In genomic region chr12:121121805-121122204, GRCh38 we compare ENCODE assay signal across 22 cellular contexts. TPM values are rescaled to one million over a fixed set of nuclear protein-coding genes. Genes with fewer than 3 reads are reported as not detected.
A peak's percentile ranks its signal among the peaks of the same experiment; 100 is the strongest.
DNase-seq lines count a peak whose midpoint lies in the region; ATAC-seq, FAIRE-seq and TF ChIP-seq lines count a peak whose summit lies in the region.
"Had no signal": no experiment of that assay in that cellular context is flagged by ENCODE, and none has a peak within 500 bp of the region (broad histone marks: within the 10 kb centered on the region; RNA-seq: fewer than 3 reads in every experiment).

No MANE protein-coding gene starts in this region.

- H3K27ac ChIP-seq in HepG2 (ENCODE audit: extremely low read length, insufficient read depth, low read length) (no peak overlapping the region), right lobe of liver (no peak overlapping the region), endothelial cell of umbilical vein (ENCODE audit: insufficient read depth, low read depth, low read length) (no peak overlapping the region)
- H3K27ac ChIP-seq: 22Rv1 had no signal

- H4K20me1 ChIP-seq in HepG2 (ENCODE audit: insufficient read depth, low read length) (no peaks in the 10 kb centered on the region), endothelial cell of umbilical vein (replicated peaks; ENCODE audit: control insufficient read depth, extremely low read depth, insufficient read depth, low read length) (no peaks in the 10 kb centered on the region)

- TF ChIP-seq POLR2A in HepG2 (IDR thresholded peaks at IDR 0.05; ENCODE audit: insufficient read depth in 1 of 2, low read depth in 2 of 2, low read length in 2 of 2) = no peak
- no peak for TF ChIP-seq POLR2A in right lobe of liver (IDR thresholded peaks at IDR 0.05)
- TF ChIP-seq POLR2A in endothelial cell of umbilical vein (IDR thresholded peaks at IDR 0.05; ENCODE audit: low read depth, low read length) = no peak

- in situ Hi-C loops in HepG2 (cut with HindIII; ENCODE audit: extremely low pct_ligation_motif_present, low pct_unique_long_range_greater_than_20kb) = no loop called here

- H3K36me3 ChIP-seq in HepG2 (replicated peaks in 1 of 2; ENCODE audit: control insufficient read depth in 1 of 2, insufficient read depth in 2 of 2, low read length in 2 of 2) = no peaks in the 10 kb centered on the region
- H3K36me3 ChIP-seq in right lobe of liver = no peaks in the 10 kb centered on the region
- H3K36me3 ChIP-seq in endothelial cell of umbilical vein (ENCODE audit: control insufficient read depth in 2 of 2, extremely low read depth in 1 of 2, insufficient read depth in 2 of 2, low read length in 2 of 2) = no peaks in the 10 kb centered on the region
- H3K36me3 ChIP-seq: HAP-1 had no signal

- CTCF ChIA-PET in HepG2 (lab: Yijun Ruan, JAX; ENCODE audit: low intra/inter-chr PET ratio, low total read pairs) = no interaction called here
- CTCF ChIA-PET in endothelial cell of umbilical vein (lab: Charles Lee) = interaction anchor here (0.7 kb wide), 1 partner anchor 209 kb away, joined by 3 read pairs; no protein-coding TSS in a partner anchor

- no peak overlapping the region for H3K4me3 ChIP-seq in HepG2 (replicated peaks in 1 of 3; ENCODE audit: insufficient read depth in 1 of 3, low read depth in 2 of 3, low read length in 3 of 3)
- no peak overlapping the region for H3K4me3 ChIP-seq in right lobe of liver
- no peak overlapping the region for H3K4me3 ChIP-seq in endothelial cell of umbilical vein (replicated peaks in 1 of 3; ENCODE audit: insufficient read depth in 1 of 3, low read depth in 1 of 3, low read length in 3 of 3)
- H3K4me3 ChIP-seq: HAP-1 had no signal

- H3K79me2 ChIP-seq in HepG2 (ENCODE audit: insufficient read depth, low read length) = no peaks in the 10 kb centered on the region
- H3K79me2 ChIP-seq in endothelial cell of umbilical vein (ENCODE audit: control insufficient read depth, insufficient read depth, low read length) = no peaks in the 10 kb centered on the region

- H2AFZ ChIP-seq in HepG2 (ENCODE audit: low read length) (no peak overlapping the region), endothelial cell of umbilical vein (ENCODE audit: low read depth, low read length) (no peak overlapping the region)

- 0% methylated on average over 4 of the region's 4 CpGs for WGBS in HepG2 (ENCODE audit: low lambda C conversion rate)
- WGBS in right lobe of liver (ENCODE audit: insufficient coverage, low coverage, low lambda C conversion rate, missing lambda C conversion rate) = 8% methylated on average over 2 of the region's 4 CpGs

- no peak for DNase-seq in HepG2 (ENCODE audit: low spot score)
- DNase-seq in right lobe of liver = no peak
- no peak for DNase-seq in endothelial cell of umbilical vein (ENCODE audit: low read depth, low spot score)
- DNase-seq in stimulated activated effector memory CD8-positive, alpha-beta T cell treated with anti-CD3 and anti-CD28 coated beads, Interleukin-12 subunit alpha, Interleukin-12 subunit beta, amount 100 ng/mL, for 72 hours (ENCODE audit: low spot score in 2 of 2) = no peak
- DNase-seq in activated CD4-positive, alpha-beta T cell treated with anti-CD3 and anti-CD28 coated beads, Interleukin-2, amount 50 U/mL, for 1 hour = no peak
- no peak for DNase-seq in islet precursor cell
- DNase-seq: C1 segment of cervical spinal cord; Calu3; CD4-positive, alpha-beta memory T cell; COR-L47; DMS53; DMS79 treated with DMSO at 0.1 percent for 48 hours; GF-D8; GOT3; HFFc6 had no signal

- no peaks in the 10 kb centered on the region for H3K27me3 ChIP-seq in HepG2 (ENCODE audit: control insufficient read depth in 1 of 2, insufficient read depth in 2 of 2, low read length in 2 of 2)
- H3K27me3 ChIP-seq in right lobe of liver = no peaks in the 10 kb centered on the region
- H3K27me3 ChIP-seq in endothelial cell of umbilical vein (ENCODE audit: control insufficient read depth in 2 of 2, insufficient read depth in 2 of 2, low read length in 2 of 2) = no peaks in the 10 kb centered on the region

- peak overlapping the region; percentile 68 for H3K27ac Mint-ChIP-seq in stimulated activated effector memory CD8-positive, alpha-beta T cell treated with anti-CD3 and anti-CD28 coated beads, Interleukin-12 subunit alpha, Interleukin-12 subunit beta, amount 100 ng/mL, for 72 hours
- H3K27ac Mint-ChIP-seq: B cell, HFFc6 had no signal

- BruUV-seq in HepG2 (replicated peaks; lab: Mats Ljungman, UMichigan) (no TSS peak), endothelial cell of umbilical vein (replicated peaks; lab: Mats Ljungman, UMichigan) (no TSS peak)

- H3K36me3 Mint-ChIP-seq in stimulated activated effector memory CD8-positive, alpha-beta T cell treated with anti-CD3 and anti-CD28 coated beads, Interleukin-12 subunit alpha, Interleukin-12 subunit beta, amount 100 ng/mL, for 72 hours = no peaks in the 10 kb centered on the region
- H3K36me3 Mint-ChIP-seq: CD4-positive, alpha-beta memory T cell had no signal

- POLR2A ChIA-PET in HepG2 (lab: Yijun Ruan, JAX) (no interaction called here), endothelial cell of umbilical vein (lab: Charles Lee) (no interaction called here)

- H3K4me1 Mint-ChIP-seq in stimulated activated effector memory CD8-positive, alpha-beta T cell treated with anti-CD3 and anti-CD28 coated beads, Interleukin-12 subunit alpha, Interleukin-12 subunit beta, amount 100 ng/mL, for 72 hours = peaks cover 30% of the 10 kb centered on the region

- ATAC-seq in HepG2 (no peak), right lobe of liver (no peak)
- no peak for ATAC-seq in stimulated activated effector memory CD8-positive, alpha-beta T cell treated with anti-CD3 and anti-CD28 coated beads, Interleukin-12 subunit alpha, Interleukin-12 subunit beta, amount 100 ng/mL, for 72 hours

- no peaks in the 10 kb centered on the region for H3K9me3 ChIP-seq in HepG2 (ENCODE audit: low read length)
- no peaks in the 10 kb centered on the region for H3K9me3 ChIP-seq in right lobe of liver
- no peaks in the 10 kb centered on the region for H3K9me3 ChIP-seq in endothelial cell of umbilical vein (replicated peaks; ENCODE audit: control insufficient read depth, insufficient read depth, low read length)
- H3K9me3 ChIP-seq: HAP-1 had no signal

- H3K9me1 ChIP-seq in endothelial cell of umbilical vein (replicated peaks; ENCODE audit: control insufficient read depth, extremely low read depth, insufficient read depth, low read length) = no peaks in the 10 kb centered on the region

- H3K9ac ChIP-seq in HepG2 (ENCODE audit: insufficient read depth, low read depth, low read length) (no peak overlapping the region), endothelial cell of umbilical vein (replicated peaks; ENCODE audit: extremely low read depth, insufficient read depth, low read length) (no peak overlapping the region)

- no peak for TF ChIP-seq CTCF in HepG2 (CRISPR knock-in tag; IDR thresholded peaks at IDR 0.05)
- no peak for TF ChIP-seq CTCF in right lobe of liver (IDR thresholded peaks at IDR 0.05)
- no peak for TF ChIP-seq CTCF in endothelial cell of umbilical vein (IDR thresholded peaks at IDR 0.05; ENCODE audit: extremely low read depth in 1 of 2, insufficient read depth in 1 of 2, low read depth in 1 of 2, low read length in 2 of 2)

- TF ChIP-seq EP300 in HepG2 (IDR thresholded peaks at IDR 0.05; ENCODE audit: low read depth in 2 of 2, low read length in 2 of 2) = no peak
- TF ChIP-seq EP300 in HepG2 (CRISPR knock-in tag; IDR thresholded peaks at IDR 0.05; ENCODE audit: borderline replicate concordance) = no peak

- no peak overlapping the region for H3K4me3 Mint-ChIP-seq in stimulated activated effector memory CD8-positive, alpha-beta T cell treated with anti-CD3 and anti-CD28 coated beads, Interleukin-12 subunit alpha, Interleukin-12 subunit beta, amount 100 ng/mL, for 72 hours
- H3K4me3 Mint-ChIP-seq: B cell; CD4-positive, alpha-beta memory T cell; HFFc6 had no signal

- dilution Hi-C loops in endothelial cell of umbilical vein (cut with MboI; ENCODE audit: extremely low pct_ligation_motif_present, low sequenced_read_pairs) = no loop called here

- FAIRE-seq in HepG2 (lab: Jason Lieb, UNC) = no peak
- FAIRE-seq in endothelial cell of umbilical vein (lab: Jason Lieb, UNC) = peak; percentile 47
- FAIRE-seq: A204.1, GM12892, H54 had no signal

- no peak overlapping the region for H3K4me2 ChIP-seq in HepG2 (ENCODE audit: low read depth, low read length)
- no peak overlapping the region for H3K4me2 ChIP-seq in endothelial cell of umbilical vein (ENCODE audit: insufficient read depth, low read length)

- H3K4me1 ChIP-seq in HepG2 (ENCODE audit: insufficient read depth, low read length) (peaks cover 57% of the 10 kb centered on the region), right lobe of liver (peaks cover 0 to 23% (median 12%) of the 10 kb centered on the region in 4 donors), endothelial cell of umbilical vein (ENCODE audit: control insufficient read depth, extremely low read depth, insufficient read depth, low read length) (peaks cover 8% of the 10 kb centered on the region)
- H3K4me1 ChIP-seq: HAP-1 had no signal

- H3K9me3 Mint-ChIP-seq in stimulated activated effector memory CD8-positive, alpha-beta T cell treated with anti-CD3 and anti-CD28 coated beads, Interleukin-12 subunit alpha, Interleukin-12 subunit beta, amount 100 ng/mL, for 72 hours = peaks cover 4% of the 10 kb centered on the region
- H3K9me3 Mint-ChIP-seq: HFFc6 had no signal

- intact Hi-C loops in HepG2 (cut with micrococcal nuclease; ENCODE audit: unreplicated experiment) = no loop called here
- intact Hi-C loops in right lobe of liver (cut with DNase I) = loop anchor here in 1 of 2 donors (10.0 kb wide), 1 partner anchor 103 kb away; no protein-coding TSS in a partner anchor
- intact Hi-C loops in endothelial cell of umbilical vein (cut with micrococcal nuclease) = no loop called here

- no peak for TF ChIP-seq RAD21 in HepG2 (CRISPR knock-in tag; IDR thresholded peaks at IDR 0.05)

RNA-seq across cellular contexts. Expression of gene P2RX7, which starts 10.9 kb away (rescaled TPM):
- total RNA-seq in HepG2 (2016; rRNA removed; fragmentation: Illumina TruSeq; extraction: Trizol) = 0.13 TPM in 1 of 2 replicates, not detected in the other
- total RNA-seq in HepG2 (2016; cell fraction: cytosol; rRNA removed; fragmentation: Illumina TruSeq; extraction: Trizol; ENCODE audit: low read depth) = not detected in 2 replicates
- 0.03 TPM in 1 of 2 replicates, not detected in the other for total RNA-seq in HepG2 (2016; cell fraction: insoluble cytoplasmic fraction; rRNA removed; fragmentation: Illumina TruSeq; extraction: Trizol)
- not detected in 2 replicates for total RNA-seq in HepG2 (2016; cell fraction: membrane; rRNA removed; fragmentation: Illumina TruSeq; extraction: Trizol)
- not detected in 2 replicates for total RNA-seq in HepG2 (2016; cell fraction: nucleus; rRNA removed; fragmentation: Illumina TruSeq; extraction: Trizol)
- polyA plus RNA-seq in HepG2 (2011; rRNA removed) = 0.56 and 0.73 TPM in 2 replicates
- polyA plus RNA-seq in HepG2 (2011; cell fraction: cytosol; rRNA removed) = 0.18 and 0.19 TPM in 2 replicates
- 1.1 and 1.7 TPM in 2 replicates for polyA plus RNA-seq in HepG2 (2011; cell fraction: nucleus; rRNA removed)
- polyA plus RNA-seq in HepG2 (2012) = 0.76 and 1.1 TPM in 2 replicates
- polyA plus RNA-seq in HepG2 (2016; cell fraction: cytosol; fragmentation: Illumina TruSeq; extraction: Trizol; ENCODE audit: low read depth) = not detected in 2 replicates
- not detected in 2 replicates for polyA plus RNA-seq in HepG2 (2016; cell fraction: insoluble cytoplasmic fraction; fragmentation: Illumina TruSeq; extraction: Trizol; ENCODE audit: low read depth)
- not detected in 2 replicates for polyA plus RNA-seq in HepG2 (2016; cell fraction: membrane; fragmentation: Illumina TruSeq; extraction: Trizol; ENCODE audit: low read depth)
- polyA plus RNA-seq in HepG2 (2016; cell fraction: nucleus; fragmentation: Illumina TruSeq; extraction: Trizol; ENCODE audit: insufficient read depth, low read depth) = not detected in 2 replicates
- polyA minus RNA-seq in HepG2 (2011; rRNA and poly(A)+ RNA removed; ENCODE audit: low replicate concordance) = 0.38 TPM in 1 of 2 replicates, not detected in the other
- polyA minus RNA-seq in HepG2 (2011; cell fraction: cytosol; rRNA and poly(A)+ RNA removed) = 0.40 TPM in 1 of 2 replicates, not detected in the other
- polyA minus RNA-seq in HepG2 (2011; cell fraction: nucleus; rRNA and poly(A)+ RNA removed) = 0.64 and 1.9 TPM in 2 replicates
- total RNA-seq in right lobe of liver = 10 to 100 TPM in 1 of 6 experiments, 1 to 10 TPM in 5; 2.5 to 11.4 (median 3.4) TPM
- total RNA-seq in endothelial cell of umbilical vein = 5.1 and 8.1 TPM in 2 replicates
- 0.80 and 1.3 TPM in 2 replicates for polyA plus RNA-seq in endothelial cell of umbilical vein
- 0.67 and 0.71 TPM in 2 replicates for polyA plus RNA-seq in endothelial cell of umbilical vein (2011; cell fraction: cytosol; rRNA removed)
- 2.2 and 2.8 TPM in 2 replicates for polyA plus RNA-seq in endothelial cell of umbilical vein (2011; cell fraction: nucleus; rRNA removed)
- 1.3 and 2.9 TPM in 2 replicates for polyA plus RNA-seq in endothelial cell of umbilical vein (2012)
- 0.83 and 0.93 TPM in 2 replicates for polyA minus RNA-seq in endothelial cell of umbilical vein
- not detected for polyA minus RNA-seq in endothelial cell of umbilical vein (2011; cell fraction: cytosol; rRNA and poly(A)+ RNA removed)
- polyA minus RNA-seq in endothelial cell of umbilical vein (2011; cell fraction: nucleus; rRNA and poly(A)+ RNA removed) = 1.0 and 2.2 TPM in 2 replicates
- total RNA-seq: Calu3, G401 had no signal
